2 cellular contexts compared by ENCODE assay signal in the genomic region with DNA sequence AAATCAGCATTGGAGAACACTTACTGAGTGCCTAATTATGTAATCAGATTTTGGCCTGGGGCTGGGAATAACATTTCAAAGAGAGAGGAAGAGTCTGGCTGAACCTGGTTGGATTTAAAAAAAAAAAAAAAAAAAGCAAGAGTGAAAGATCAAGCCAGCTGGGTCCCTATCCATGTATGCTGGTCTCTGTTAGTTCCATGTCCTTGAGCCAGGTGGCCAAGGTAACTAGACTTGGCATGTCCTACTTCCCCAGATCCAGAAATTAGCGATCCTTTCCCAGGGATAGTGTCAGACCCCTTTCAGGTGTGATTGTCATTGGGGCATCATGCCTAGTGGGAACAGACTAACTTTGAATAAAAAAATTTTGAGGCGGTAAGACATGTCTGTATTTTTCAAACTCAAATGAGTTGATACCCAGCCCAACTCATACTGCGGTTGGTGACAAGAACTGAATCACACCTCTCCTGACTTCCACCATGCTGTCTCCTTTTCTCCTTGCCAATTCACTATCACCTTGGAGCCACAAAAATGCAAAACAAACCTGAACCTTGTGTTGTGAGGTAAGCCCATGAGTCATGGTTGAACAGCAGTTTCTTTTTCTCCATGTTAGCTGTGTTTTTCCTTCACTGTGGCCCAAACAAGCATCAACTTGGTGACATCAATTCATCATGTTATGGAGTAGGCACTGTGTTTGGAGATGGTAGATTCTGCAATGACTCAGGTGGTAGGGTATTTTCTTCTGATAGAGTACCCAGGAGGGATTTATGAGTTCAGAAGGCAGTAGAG.
A peak's percentile ranks its signal among the peaks of the same experiment; 100 is the strongest.
TF ChIP-seq lines count a peak whose summit lies in the region.

No MANE protein-coding gene starts in this region.

TF ChIP-seq in HEK293, 187 proteins besides CTCF, POLR2A, EP300 and RAD21 (continued from another document):
- TF ChIP-seq, protein P1, sequence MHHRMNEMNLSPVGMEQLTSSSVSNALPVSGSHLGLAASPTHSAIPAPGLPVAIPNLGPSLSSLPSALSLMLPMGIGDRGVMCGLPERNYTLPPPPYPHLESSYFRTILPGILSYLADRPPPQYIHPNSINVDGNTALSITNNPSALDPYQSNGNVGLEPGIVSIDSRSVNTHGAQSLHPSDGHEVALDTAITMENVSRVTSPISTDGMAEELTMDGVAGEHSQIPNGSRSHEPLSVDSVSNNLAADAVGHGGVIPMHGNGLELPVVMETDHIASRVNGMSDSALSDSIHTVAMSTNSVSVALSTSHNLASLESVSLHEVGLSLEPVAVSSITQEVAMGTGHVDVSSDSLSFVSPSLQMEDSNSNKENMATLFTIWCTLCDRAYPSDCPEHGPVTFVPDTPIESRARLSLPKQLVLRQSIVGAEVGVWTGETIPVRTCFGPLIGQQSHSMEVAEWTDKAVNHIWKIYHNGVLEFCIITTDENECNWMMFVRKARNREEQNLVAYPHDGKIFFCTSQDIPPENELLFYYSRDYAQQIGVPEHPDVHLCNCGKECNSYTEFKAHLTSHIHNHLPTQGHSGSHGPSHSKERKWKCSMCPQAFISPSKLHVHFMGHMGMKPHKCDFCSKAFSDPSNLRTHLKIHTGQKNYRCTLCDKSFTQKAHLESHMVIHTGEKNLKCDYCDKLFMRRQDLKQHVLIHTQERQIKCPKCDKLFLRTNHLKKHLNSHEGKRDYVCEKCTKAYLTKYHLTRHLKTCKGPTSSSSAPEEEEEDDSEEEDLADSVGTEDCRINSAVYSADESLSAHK (tag by site-specific recombination; IDR thresholded peaks at IDR 0.05), result peak; percentile 94
- TF ChIP-seq, protein P2, sequence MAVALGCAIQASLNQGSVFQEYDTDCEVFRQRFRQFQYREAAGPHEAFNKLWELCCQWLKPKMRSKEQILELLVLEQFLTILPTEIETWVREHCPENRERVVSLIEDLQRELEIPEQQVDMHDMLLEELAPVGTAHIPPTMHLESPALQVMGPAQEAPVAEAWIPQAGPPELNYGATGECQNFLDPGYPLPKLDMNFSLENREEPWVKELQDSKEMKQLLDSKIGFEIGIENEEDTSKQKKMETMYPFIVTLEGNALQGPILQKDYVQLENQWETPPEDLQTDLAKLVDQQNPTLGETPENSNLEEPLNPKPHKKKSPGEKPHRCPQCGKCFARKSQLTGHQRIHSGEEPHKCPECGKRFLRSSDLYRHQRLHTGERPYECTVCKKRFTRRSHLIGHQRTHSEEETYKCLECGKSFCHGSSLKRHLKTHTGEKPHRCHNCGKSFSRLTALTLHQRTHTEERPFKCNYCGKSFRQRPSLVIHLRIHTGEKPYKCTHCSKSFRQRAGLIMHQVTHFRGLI (tag by site-specific recombination; IDR thresholded peaks at IDR 0.05), result no peak
- TF ChIP-seq, protein P3, sequence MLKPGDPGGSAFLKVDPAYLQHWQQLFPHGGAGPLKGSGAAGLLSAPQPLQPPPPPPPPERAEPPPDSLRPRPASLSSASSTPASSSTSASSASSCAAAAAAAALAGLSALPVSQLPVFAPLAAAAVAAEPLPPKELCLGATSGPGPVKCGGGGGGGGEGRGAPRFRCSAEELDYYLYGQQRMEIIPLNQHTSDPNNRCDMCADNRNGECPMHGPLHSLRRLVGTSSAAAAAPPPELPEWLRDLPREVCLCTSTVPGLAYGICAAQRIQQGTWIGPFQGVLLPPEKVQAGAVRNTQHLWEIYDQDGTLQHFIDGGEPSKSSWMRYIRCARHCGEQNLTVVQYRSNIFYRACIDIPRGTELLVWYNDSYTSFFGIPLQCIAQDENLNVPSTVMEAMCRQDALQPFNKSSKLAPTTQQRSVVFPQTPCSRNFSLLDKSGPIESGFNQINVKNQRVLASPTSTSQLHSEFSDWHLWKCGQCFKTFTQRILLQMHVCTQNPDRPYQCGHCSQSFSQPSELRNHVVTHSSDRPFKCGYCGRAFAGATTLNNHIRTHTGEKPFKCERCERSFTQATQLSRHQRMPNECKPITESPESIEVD (tag by site-specific recombination; IDR thresholded peaks at IDR 0.05), result 0 out of 2 replicates have a peak, but pooled peaks have one; percentile 18

TF ChIP-seq in K562, 482 proteins besides CTCF, POLR2A, EP300 and RAD21 (continued from another document and continues in another):
- TF ChIP-seq, protein P4, sequence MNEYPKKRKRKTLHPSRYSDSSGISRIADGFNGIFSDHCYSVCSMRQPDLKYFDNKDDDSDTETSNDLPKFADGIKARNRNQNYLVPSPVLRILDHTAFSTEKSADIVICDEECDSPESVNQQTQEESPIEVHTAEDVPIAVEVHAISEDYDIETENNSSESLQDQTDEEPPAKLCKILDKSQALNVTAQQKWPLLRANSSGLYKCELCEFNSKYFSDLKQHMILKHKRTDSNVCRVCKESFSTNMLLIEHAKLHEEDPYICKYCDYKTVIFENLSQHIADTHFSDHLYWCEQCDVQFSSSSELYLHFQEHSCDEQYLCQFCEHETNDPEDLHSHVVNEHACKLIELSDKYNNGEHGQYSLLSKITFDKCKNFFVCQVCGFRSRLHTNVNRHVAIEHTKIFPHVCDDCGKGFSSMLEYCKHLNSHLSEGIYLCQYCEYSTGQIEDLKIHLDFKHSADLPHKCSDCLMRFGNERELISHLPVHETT (CRISPR knock-in tag; conservative IDR thresholded peaks at IDR 0.05 in 1 of 2, IDR thresholded peaks at IDR 0.05 in 1 of 2), result 0 out of 4 replicates have a peak, but pooled peaks of 1 of the 2 experiments have one; percentile 42
- TF ChIP-seq, protein P5, sequence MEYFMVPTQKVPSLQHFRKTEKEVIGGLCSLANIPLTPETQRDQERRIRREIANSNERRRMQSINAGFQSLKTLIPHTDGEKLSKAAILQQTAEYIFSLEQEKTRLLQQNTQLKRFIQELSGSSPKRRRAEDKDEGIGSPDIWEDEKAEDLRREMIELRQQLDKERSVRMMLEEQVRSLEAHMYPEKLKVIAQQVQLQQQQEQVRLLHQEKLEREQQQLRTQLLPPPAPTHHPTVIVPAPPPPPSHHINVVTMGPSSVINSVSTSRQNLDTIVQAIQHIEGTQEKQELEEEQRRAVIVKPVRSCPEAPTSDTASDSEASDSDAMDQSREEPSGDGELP (CRISPR knock-in tag; IDR thresholded peaks at IDR 0.05; ENCODE audit: borderline replicate concordance), result no peak
- no peak for TF ChIP-seq ZNF175 (CRISPR knock-in tag; IDR thresholded peaks at IDR 0.05; ENCODE audit: low read depth)
- TF ChIP-seq SAP30 (IDR thresholded peaks at IDR 0.05; ENCODE audit: borderline replicate concordance, insufficient read depth, low read depth, low read length, poor library complexity, severe bottlenecking), result no peak
- TF ChIP-seq, protein P6, sequence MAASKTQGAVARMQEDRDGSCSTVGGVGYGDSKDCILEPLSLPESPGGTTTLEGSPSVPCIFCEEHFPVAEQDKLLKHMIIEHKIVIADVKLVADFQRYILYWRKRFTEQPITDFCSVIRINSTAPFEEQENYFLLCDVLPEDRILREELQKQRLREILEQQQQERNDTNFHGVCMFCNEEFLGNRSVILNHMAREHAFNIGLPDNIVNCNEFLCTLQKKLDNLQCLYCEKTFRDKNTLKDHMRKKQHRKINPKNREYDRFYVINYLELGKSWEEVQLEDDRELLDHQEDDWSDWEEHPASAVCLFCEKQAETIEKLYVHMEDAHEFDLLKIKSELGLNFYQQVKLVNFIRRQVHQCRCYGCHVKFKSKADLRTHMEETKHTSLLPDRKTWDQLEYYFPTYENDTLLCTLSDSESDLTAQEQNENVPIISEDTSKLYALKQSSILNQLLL (CRISPR knock-in tag; IDR thresholded peaks at IDR 0.05; ENCODE audit: borderline replicate concordance), result no peak
- TF ChIP-seq TBL1XR1 (IDR thresholded peaks at IDR 0.05; ENCODE audit: low read length in 2 of 2), result 0 out of 4 replicates have a peak, but pooled peaks of 1 of the 2 experiments have one; percentile 0
- TF ChIP-seq, protein P7, sequence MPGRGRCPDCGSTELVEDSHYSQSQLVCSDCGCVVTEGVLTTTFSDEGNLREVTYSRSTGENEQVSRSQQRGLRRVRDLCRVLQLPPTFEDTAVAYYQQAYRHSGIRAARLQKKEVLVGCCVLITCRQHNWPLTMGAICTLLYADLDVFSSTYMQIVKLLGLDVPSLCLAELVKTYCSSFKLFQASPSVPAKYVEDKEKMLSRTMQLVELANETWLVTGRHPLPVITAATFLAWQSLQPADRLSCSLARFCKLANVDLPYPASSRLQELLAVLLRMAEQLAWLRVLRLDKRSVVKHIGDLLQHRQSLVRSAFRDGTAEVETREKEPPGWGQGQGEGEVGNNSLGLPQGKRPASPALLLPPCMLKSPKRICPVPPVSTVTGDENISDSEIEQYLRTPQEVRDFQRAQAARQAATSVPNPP (IDR thresholded peaks at IDR 0.05; ENCODE audit: borderline replicate concordance, insufficient read depth, insufficient read length), result no peak
- TF ChIP-seq, protein P8, sequence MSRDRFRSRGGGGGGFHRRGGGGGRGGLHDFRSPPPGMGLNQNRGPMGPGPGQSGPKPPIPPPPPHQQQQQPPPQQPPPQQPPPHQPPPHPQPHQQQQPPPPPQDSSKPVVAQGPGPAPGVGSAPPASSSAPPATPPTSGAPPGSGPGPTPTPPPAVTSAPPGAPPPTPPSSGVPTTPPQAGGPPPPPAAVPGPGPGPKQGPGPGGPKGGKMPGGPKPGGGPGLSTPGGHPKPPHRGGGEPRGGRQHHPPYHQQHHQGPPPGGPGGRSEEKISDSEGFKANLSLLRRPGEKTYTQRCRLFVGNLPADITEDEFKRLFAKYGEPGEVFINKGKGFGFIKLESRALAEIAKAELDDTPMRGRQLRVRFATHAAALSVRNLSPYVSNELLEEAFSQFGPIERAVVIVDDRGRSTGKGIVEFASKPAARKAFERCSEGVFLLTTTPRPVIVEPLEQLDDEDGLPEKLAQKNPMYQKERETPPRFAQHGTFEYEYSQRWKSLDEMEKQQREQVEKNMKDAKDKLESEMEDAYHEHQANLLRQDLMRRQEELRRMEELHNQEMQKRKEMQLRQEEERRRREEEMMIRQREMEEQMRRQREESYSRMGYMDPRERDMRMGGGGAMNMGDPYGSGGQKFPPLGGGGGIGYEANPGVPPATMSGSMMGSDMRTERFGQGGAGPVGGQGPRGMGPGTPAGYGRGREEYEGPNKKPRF (IDR thresholded peaks at IDR 0.05; ENCODE audit: low read depth, low read length), result no peak
- TF ChIP-seq SMARCE1 (IDR thresholded peaks at IDR 0.05), result 0 out of 2 replicates have a peak, but pooled peaks have one; percentile 10
- TF ChIP-seq, protein P9, sequence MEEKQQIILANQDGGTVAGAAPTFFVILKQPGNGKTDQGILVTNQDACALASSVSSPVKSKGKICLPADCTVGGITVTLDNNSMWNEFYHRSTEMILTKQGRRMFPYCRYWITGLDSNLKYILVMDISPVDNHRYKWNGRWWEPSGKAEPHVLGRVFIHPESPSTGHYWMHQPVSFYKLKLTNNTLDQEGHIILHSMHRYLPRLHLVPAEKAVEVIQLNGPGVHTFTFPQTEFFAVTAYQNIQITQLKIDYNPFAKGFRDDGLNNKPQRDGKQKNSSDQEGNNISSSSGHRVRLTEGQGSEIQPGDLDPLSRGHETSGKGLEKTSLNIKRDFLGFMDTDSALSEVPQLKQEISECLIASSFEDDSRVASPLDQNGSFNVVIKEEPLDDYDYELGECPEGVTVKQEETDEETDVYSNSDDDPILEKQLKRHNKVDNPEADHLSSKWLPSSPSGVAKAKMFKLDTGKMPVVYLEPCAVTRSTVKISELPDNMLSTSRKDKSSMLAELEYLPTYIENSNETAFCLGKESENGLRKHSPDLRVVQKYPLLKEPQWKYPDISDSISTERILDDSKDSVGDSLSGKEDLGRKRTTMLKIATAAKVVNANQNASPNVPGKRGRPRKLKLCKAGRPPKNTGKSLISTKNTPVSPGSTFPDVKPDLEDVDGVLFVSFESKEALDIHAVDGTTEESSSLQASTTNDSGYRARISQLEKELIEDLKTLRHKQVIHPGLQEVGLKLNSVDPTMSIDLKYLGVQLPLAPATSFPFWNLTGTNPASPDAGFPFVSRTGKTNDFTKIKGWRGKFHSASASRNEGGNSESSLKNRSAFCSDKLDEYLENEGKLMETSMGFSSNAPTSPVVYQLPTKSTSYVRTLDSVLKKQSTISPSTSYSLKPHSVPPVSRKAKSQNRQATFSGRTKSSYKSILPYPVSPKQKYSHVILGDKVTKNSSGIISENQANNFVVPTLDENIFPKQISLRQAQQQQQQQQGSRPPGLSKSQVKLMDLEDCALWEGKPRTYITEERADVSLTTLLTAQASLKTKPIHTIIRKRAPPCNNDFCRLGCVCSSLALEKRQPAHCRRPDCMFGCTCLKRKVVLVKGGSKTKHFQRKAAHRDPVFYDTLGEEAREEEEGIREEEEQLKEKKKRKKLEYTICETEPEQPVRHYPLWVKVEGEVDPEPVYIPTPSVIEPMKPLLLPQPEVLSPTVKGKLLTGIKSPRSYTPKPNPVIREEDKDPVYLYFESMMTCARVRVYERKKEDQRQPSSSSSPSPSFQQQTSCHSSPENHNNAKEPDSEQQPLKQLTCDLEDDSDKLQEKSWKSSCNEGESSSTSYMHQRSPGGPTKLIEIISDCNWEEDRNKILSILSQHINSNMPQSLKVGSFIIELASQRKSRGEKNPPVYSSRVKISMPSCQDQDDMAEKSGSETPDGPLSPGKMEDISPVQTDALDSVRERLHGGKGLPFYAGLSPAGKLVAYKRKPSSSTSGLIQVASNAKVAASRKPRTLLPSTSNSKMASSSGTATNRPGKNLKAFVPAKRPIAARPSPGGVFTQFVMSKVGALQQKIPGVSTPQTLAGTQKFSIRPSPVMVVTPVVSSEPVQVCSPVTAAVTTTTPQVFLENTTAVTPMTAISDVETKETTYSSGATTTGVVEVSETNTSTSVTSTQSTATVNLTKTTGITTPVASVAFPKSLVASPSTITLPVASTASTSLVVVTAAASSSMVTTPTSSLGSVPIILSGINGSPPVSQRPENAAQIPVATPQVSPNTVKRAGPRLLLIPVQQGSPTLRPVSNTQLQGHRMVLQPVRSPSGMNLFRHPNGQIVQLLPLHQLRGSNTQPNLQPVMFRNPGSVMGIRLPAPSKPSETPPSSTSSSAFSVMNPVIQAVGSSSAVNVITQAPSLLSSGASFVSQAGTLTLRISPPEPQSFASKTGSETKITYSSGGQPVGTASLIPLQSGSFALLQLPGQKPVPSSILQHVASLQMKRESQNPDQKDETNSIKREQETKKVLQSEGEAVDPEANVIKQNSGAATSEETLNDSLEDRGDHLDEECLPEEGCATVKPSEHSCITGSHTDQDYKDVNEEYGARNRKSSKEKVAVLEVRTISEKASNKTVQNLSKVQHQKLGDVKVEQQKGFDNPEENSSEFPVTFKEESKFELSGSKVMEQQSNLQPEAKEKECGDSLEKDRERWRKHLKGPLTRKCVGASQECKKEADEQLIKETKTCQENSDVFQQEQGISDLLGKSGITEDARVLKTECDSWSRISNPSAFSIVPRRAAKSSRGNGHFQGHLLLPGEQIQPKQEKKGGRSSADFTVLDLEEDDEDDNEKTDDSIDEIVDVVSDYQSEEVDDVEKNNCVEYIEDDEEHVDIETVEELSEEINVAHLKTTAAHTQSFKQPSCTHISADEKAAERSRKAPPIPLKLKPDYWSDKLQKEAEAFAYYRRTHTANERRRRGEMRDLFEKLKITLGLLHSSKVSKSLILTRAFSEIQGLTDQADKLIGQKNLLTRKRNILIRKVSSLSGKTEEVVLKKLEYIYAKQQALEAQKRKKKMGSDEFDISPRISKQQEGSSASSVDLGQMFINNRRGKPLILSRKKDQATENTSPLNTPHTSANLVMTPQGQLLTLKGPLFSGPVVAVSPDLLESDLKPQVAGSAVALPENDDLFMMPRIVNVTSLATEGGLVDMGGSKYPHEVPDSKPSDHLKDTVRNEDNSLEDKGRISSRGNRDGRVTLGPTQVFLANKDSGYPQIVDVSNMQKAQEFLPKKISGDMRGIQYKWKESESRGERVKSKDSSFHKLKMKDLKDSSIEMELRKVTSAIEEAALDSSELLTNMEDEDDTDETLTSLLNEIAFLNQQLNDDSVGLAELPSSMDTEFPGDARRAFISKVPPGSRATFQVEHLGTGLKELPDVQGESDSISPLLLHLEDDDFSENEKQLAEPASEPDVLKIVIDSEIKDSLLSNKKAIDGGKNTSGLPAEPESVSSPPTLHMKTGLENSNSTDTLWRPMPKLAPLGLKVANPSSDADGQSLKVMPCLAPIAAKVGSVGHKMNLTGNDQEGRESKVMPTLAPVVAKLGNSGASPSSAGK (IDR thresholded peaks at IDR 0.05), result no peak
- peak; percentile 45; the same call in 1 of the 2 replicates for TF ChIP-seq EHMT2 (IDR thresholded peaks at IDR 0.05)
